Comparison of ENCODE assay signal across 13 cellular contexts in genomic region chr5:139662617-139663016, GRCh38. TPM values are rescaled to one million over a fixed set of nuclear protein-coding genes. Genes with fewer than 3 reads are reported as not detected.
A peak's percentile ranks its signal among the peaks of the same experiment; 100 is the strongest.
DNase-seq lines count a peak whose midpoint lies in the region; ATAC-seq and TF ChIP-seq lines count a peak whose summit lies in the region.
"Had no signal": no experiment of that assay in that cellular context is flagged by ENCODE, and none has a peak within 500 bp of the region (broad histone marks: within the 10 kb centered on the region; RNA-seq: fewer than 3 reads in every experiment).

No MANE protein-coding gene starts in this region.

- H3K27ac ChIP-seq in PC-9 = no peak overlapping the region
- H3K27ac ChIP-seq: brain microvascular endothelial cell had no signal

- intact Hi-C loops in PC-9 (cut with micrococcal nuclease; ENCODE audit: unreplicated experiment) = no loop called here

- no peak overlapping the region for H3K4me3 ChIP-seq in PC-9

- no peak overlapping the region for H3K4me3 Mint-ChIP-seq in stimulated activated naive B cell treated with anti-CD40 and anti-IgM and Interleukin-4, amounts not matched to agents 10 μg/mL and 1 μg/mL and 100 μg/mL, for 72 hours

- H4K20me1 ChIP-seq in PC-9 (ENCODE audit: insufficient read depth) = peaks cover 38% of the 10 kb centered on the region

- in situ Hi-C loops in GM13977 (cut with MboI; ENCODE audit: low pct_unique_long_range_greater_than_20kb, low sequenced_read_pairs, unreplicated experiment) = no loop called here

- CTCF ChIA-PET in PC-9 (lab: Charles Lee) = no interaction called here

- H2AFZ ChIP-seq in PC-9 = no peak overlapping the region

- H3K27ac Mint-ChIP-seq in stimulated activated naive B cell treated with anti-CD40 and anti-IgM and Interleukin-4, amounts not matched to agents 10 μg/mL and 1 μg/mL and 100 μg/mL, for 72 hours = peak overlapping the region; percentile 97

- no peaks in the 10 kb centered on the region for H3K27me3 ChIP-seq in PC-9 (ENCODE audit: insufficient read depth, low read depth)
- H3K27me3 ChIP-seq: brain microvascular endothelial cell had no signal

- H3K9me2 ChIP-seq in PC-9 (ENCODE audit: insufficient read depth) = no peaks in the 10 kb centered on the region

- POLR2A ChIA-PET in PC-9 (lab: Charles Lee; ENCODE audit: unreplicated experiment) = no interaction called here

- H3K9me3 Mint-ChIP-seq in stimulated activated naive B cell treated with anti-CD40 and anti-IgM and Interleukin-4, amounts not matched to agents 10 μg/mL and 1 μg/mL and 100 μg/mL, for 72 hours = no peaks in the 10 kb centered on the region

- DNase-seq in GM13977 (ENCODE audit: low spot score) = peak; percentile 74
- peak; percentile 48 to 58 for DNase-seq in PC-9
- peak; percentile 61 for DNase-seq in kidney tubule cell (ENCODE audit: low spot score)
- DNase-seq in stimulated activated naive B cell treated with anti-CD40 and anti-IgM and Interleukin-4, amounts not matched to agents 10 μg/mL and 1 μg/mL and 100 μg/mL, for 72 hours = no peak
- no peak for DNase-seq in superior temporal gyrus (ENCODE audit: extremely low spot score)
- no peak for DNase-seq in AG08396 (ENCODE audit: low spot score)
- DNase-seq: activated T-cell treated with anti-CD3 and anti-CD28 coated beads, Interleukin-2, amount 50 U/mL, for 48 hours; brain microvascular endothelial cell; Caco-2; posterior cingulate gyrus; SHP77 had no signal

- peaks cover 4 to 30% of the 10 kb centered on the region in 2 donors for H3K36me3 Mint-ChIP-seq in stimulated activated naive B cell treated with anti-CD40 and anti-IgM and Interleukin-4, amounts not matched to agents 10 μg/mL and 1 μg/mL and 100 μg/mL, for 72 hours

- no peaks in the 10 kb centered on the region for H3K36me3 ChIP-seq in PC-9 (ENCODE audit: low read depth)
- H3K36me3 ChIP-seq: brain microvascular endothelial cell had no signal

- peaks cover 85% of the 10 kb centered on the region for H3K79me2 ChIP-seq in PC-9 (ENCODE audit: low read depth)

- H3K4me1 Mint-ChIP-seq in stimulated activated naive B cell treated with anti-CD40 and anti-IgM and Interleukin-4, amounts not matched to agents 10 μg/mL and 1 μg/mL and 100 μg/mL, for 72 hours = peaks cover 76 to 97% of the 10 kb centered on the region in 2 donors

- no peaks in the 10 kb centered on the region for H3K27me3 Mint-ChIP-seq in stimulated activated naive B cell treated with anti-CD40 and anti-IgM and Interleukin-4, amounts not matched to agents 10 μg/mL and 1 μg/mL and 100 μg/mL, for 72 hours

- ATAC-seq in stimulated activated naive B cell treated with anti-CD40 and anti-IgM and Interleukin-4, amounts not matched to agents 10 μg/mL and 1 μg/mL and 100 μg/mL, for 72 hours (replicated peaks) = no peak
- ATAC-seq in HG03175 (IDR thresholded peaks at IDR 0.05; ENCODE audit: unreplicated experiment) (no peak), HG03097 (IDR thresholded peaks at IDR 0.05; ENCODE audit: low FRiP score, unreplicated experiment) (no peak)

- H3F3A ChIP-seq in PC-9 (ENCODE audit: insufficient read depth, low read depth) = peaks cover 31% of the 10 kb centered on the region; the same call in 1 of the 2 replicates

- peaks cover 68% of the 10 kb centered on the region for H3K4me1 ChIP-seq in PC-9 (replicated peaks; ENCODE audit: insufficient read depth)

- no TSS peak for BruUV-seq in PC-9 (replicated peaks; lab: Mats Ljungman, UMichigan)

- TF ChIP-seq CTCF in GM13977 (IDR thresholded peaks at IDR 0.05; ENCODE audit: extremely low read depth, insufficient read depth, missing control alignments) (no peak), PC-9 (conservative IDR thresholded peaks at IDR 0.05) (no peak)

- H3K9me3 ChIP-seq in PC-9 (ENCODE audit: insufficient read depth, low read depth) = no peaks in the 10 kb centered on the region
- H3K9me3 ChIP-seq: Caco-2 had no signal

- peak overlapping the region; percentile 84; the same call in 1 of the 2 replicates for H3K4me2 ChIP-seq in PC-9

RNA-seq across cellular contexts. Expression of gene CXXC5, which starts 14.5 kb away (rescaled TPM):
- 59.9 and 68.2 TPM in 2 replicates for total RNA-seq in PC-9 (2021)

Comparison
In these comparisons a context has a peak if more than half of its experiments do, and no peak if none do; other contexts are left out.
1. DNase-seq: peak in GM13977 (single experiment), PC-9 (2 of 2) and kidney tubule cell (single experiment); none in stimulated activated naive B cell treated with anti-CD40 and anti-IgM and Interleukin-4, amounts not matched to agents 10 μg/mL and 1 μg/mL and 100 μg/mL, for 72 hours (single experiment), superior temporal gyrus (single experiment) and AG08396 (single experiment).